In the genomic region with DNA sequence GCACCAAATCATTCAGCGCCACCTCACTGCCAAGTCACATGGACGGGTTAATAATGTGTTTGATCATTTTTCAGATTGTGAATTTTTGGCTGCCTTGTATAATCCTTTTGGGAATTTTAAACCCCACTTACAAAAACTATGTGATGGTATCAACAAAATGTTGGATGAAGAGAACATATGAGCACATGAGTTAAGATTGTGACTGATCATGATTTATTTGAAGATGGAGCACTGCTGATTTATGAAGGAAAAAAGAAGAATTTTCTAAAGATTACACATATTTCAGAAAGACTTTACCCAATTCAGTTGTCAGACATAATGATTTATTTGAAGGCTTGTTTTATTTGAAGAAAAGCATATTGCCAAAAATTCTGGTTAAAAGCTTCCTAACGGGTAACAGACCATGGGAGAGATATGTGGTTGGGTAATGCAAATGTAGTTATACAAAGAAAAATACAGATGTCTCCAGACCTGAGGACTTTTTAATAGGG, we compare ENCODE assay signal across 15 cellular contexts. TPM values are rescaled to one million over a fixed set of nuclear protein-coding genes. Genes with fewer than 3 reads are reported as not detected.
DNase-seq lines count a peak whose midpoint lies in the region; ATAC-seq and TF ChIP-seq lines count a peak whose summit lies in the region.
"Had no signal": no experiment of that assay in that cellular context is flagged by ENCODE, and none has a peak within 500 bp of the region (broad histone marks: within the 10 kb centered on the region; RNA-seq: fewer than 3 reads in every experiment).

No MANE protein-coding gene starts in this region.

- 0 out of 2 replicates have a peak, but pooled peaks cover 5% of the 10 kb centered on the region for H3K36me3 ChIP-seq in ACC112 (ENCODE audit: insufficient read depth, low read length)
- peaks cover 0 to 6% of the 10 kb centered on the region in 2 experiments for H3K36me3 ChIP-seq in mesenchymal stem cell (ENCODE audit: control insufficient read depth in 1 of 2, insufficient read depth in 2 of 2, low read depth in 1 of 2, low read length in 2 of 2)

- H2AFZ ChIP-seq in ACC112 (ENCODE audit: low read length, unreplicated experiment) = no peak overlapping the region
- H2AFZ ChIP-seq in mesenchymal stem cell (ENCODE audit: low read depth, low read length) = no peak overlapping the region

- no peak overlapping the region for H3K18ac ChIP-seq in mesenchymal stem cell (ENCODE audit: low read depth in 1 of 2, low read length in 2 of 2)

- H3K9me3 ChIP-seq in mesenchymal stem cell (ENCODE audit: control insufficient read depth, low read length) = no peaks in the 10 kb centered on the region
- H3K9me3 ChIP-seq: SJCRH30 had no signal

- H3K4me1 ChIP-seq in ACC112 (ENCODE audit: control insufficient read depth, insufficient read depth, low read length, unreplicated experiment) (peaks cover 39% of the 10 kb centered on the region), mesenchymal stem cell (ENCODE audit: control insufficient read depth, insufficient read depth, low read depth, low read length) (no peaks in the 10 kb centered on the region)
- H3K4me1 ChIP-seq: SJCRH30 had no signal

- no peak overlapping the region for H3K23ac ChIP-seq in mesenchymal stem cell (ENCODE audit: low read length in 2 of 2)

- intact Hi-C loops in dorsolateral prefrontal cortex (cut with DNase I) = no loop called here

- H4K8ac ChIP-seq in mesenchymal stem cell (ENCODE audit: low read length) = no peak overlapping the region

- H3K4me2 ChIP-seq in mesenchymal stem cell (ENCODE audit: low read length, poor library complexity, severe bottlenecking) = no peak overlapping the region

- peaks cover 7% of the 10 kb centered on the region for H3K79me1 ChIP-seq in mesenchymal stem cell (replicated peaks; ENCODE audit: low read length, poor library complexity, severe bottlenecking)

- H3K79me2 ChIP-seq in ACC112 (ENCODE audit: control insufficient read depth, insufficient read depth, low read length, unreplicated experiment) = no peaks in the 10 kb centered on the region

- peak overlapping the region; percentile 32 for H3K4me3 Mint-ChIP-seq in activated naive CD8-positive, alpha-beta T cell treated with anti-CD3 and anti-CD28 coated beads for 36 hours
- H3K4me3 Mint-ChIP-seq: WTC11 had no signal

- no peak overlapping the region for H4K91ac ChIP-seq in mesenchymal stem cell (ENCODE audit: low read length)

- WGBS in mesenchymal stem cell = 92% methylated on average over 3 of the region's 3 CpGs

- no peak overlapping the region for H2BK5ac ChIP-seq in mesenchymal stem cell (ENCODE audit: low read depth, low read length, poor library complexity, severe bottlenecking)

- no peak overlapping the region for H3K14ac ChIP-seq in mesenchymal stem cell (ENCODE audit: low read length in 2 of 2)

- no peak overlapping the region for H2BK15ac ChIP-seq in mesenchymal stem cell (ENCODE audit: low read depth, poor library complexity, severe bottlenecking)

- DNase-seq in GM04504 (ENCODE audit: low read depth) (peak; percentile 71), mesenchymal stem cell (peak; percentile 24), dorsolateral prefrontal cortex (no peak), NCI-H1417 treated with DMSO at 0.1 percent for 48 hours (lab: John Stamatoyannopoulos, UW) (no peak), OCI-M2 (lab: John Stamatoyannopoulos, UW; ENCODE audit: unreplicated experiment) (no peak)
- no peak for DNase-seq in activated naive CD8-positive, alpha-beta T cell treated with anti-CD3 and anti-CD28 coated beads for 36 hours
- DNase-seq: KBM-7; NCI-H187 treated with DMSO at 0.1 percent for 48 hours; SJCRH30; stimulated activated CD4-positive, alpha-beta T cell treated with anti-CD3 and anti-CD28 coated beads, Interleukin-15, amount 100 ng/mL, for 24 hours; stimulated activated CD8-positive, alpha-beta memory T cell treated with anti-CD3 and anti-CD28 coated beads, Interleukin-4, amount 100 ng/mL, for 48 hours had no signal

- peaks cover 3% of the 10 kb centered on the region for H3K9me3 Mint-ChIP-seq in activated naive CD8-positive, alpha-beta T cell treated with anti-CD3 and anti-CD28 coated beads for 36 hours
- H3K9me3 Mint-ChIP-seq: WTC11 had no signal

- H3K9ac ChIP-seq in mesenchymal stem cell (ENCODE audit: low read length) = no peak overlapping the region
- H3K9ac ChIP-seq: BLaER1 treated with 17β-estradiol and CSF1 and Interleukin-3, amounts not matched to agents 10 nM and 100 nM had no signal

- H3K27ac ChIP-seq in ACC112 (ENCODE audit: low read depth, low read length) = peak overlapping the region; percentile 58
- peak overlapping the region; percentile 52 for H3K27ac ChIP-seq in mesenchymal stem cell (ENCODE audit: low read length, poor library complexity, severe bottlenecking)
- H3K27ac ChIP-seq in dorsolateral prefrontal cortex = no peak overlapping the region
- H3K27ac ChIP-seq: SJCRH30 had no signal

- TF ChIP-seq CTCF in dorsolateral prefrontal cortex (IDR thresholded peaks at IDR 0.05 in 54 of 56, conservative IDR thresholded peaks at IDR 0.05 in 2 of 56; ENCODE audit: low read depth in 1 of 56, partially characterized antibody in 56 of 56) = no peak

- H3K4ac ChIP-seq in mesenchymal stem cell (ENCODE audit: low read depth in 1 of 2, low read length in 2 of 2) = no peak overlapping the region

- H3K27ac Mint-ChIP-seq in activated naive CD8-positive, alpha-beta T cell treated with anti-CD3 and anti-CD28 coated beads for 36 hours = peak overlapping the region; percentile 95
- H3K27ac Mint-ChIP-seq: WTC11 had no signal

- H3K4me3 ChIP-seq in ACC112 (ENCODE audit: low read depth, low read length) (0 out of 2 replicates have a peak overlapping the region, but pooled peaks have one; percentile 13), mesenchymal stem cell (ENCODE audit: insufficient read depth in 1 of 2, low read depth in 1 of 2, low read length in 2 of 2) (no peak overlapping the region), dorsolateral prefrontal cortex (no peak overlapping the region)
- H3K4me3 ChIP-seq: BLaER1 treated with 17β-estradiol and CSF1 and Interleukin-3, amounts not matched to agents 10 nM and 100 nM; SJCRH30 had no signal

- H2AK5ac ChIP-seq in mesenchymal stem cell (ENCODE audit: low read length, severe bottlenecking) = peak overlapping the region; percentile 36

- peaks cover 84% of the 10 kb centered on the region for H3K36me3 Mint-ChIP-seq in activated naive CD8-positive, alpha-beta T cell treated with anti-CD3 and anti-CD28 coated beads for 36 hours

- H3K27me3 ChIP-seq in ACC112 (ENCODE audit: insufficient read depth, low read length) (no peaks in the 10 kb centered on the region), mesenchymal stem cell (ENCODE audit: control insufficient read depth in 1 of 2, insufficient read depth in 1 of 2, low read length in 2 of 2) (no peaks in the 10 kb centered on the region), dorsolateral prefrontal cortex (peaks cover 0 to 3% (median 0%) of the 10 kb centered on the region in 45 donors)
- H3K27me3 ChIP-seq: BLaER1 treated with 17β-estradiol and CSF1 and Interleukin-3, amounts not matched to agents 10 nM and 100 nM; SJCRH30 had no signal

- H2BK12ac ChIP-seq in mesenchymal stem cell (ENCODE audit: low read length in 2 of 2) = no peak overlapping the region

- H2BK120ac ChIP-seq in mesenchymal stem cell (ENCODE audit: low read depth, low read length) = no peak overlapping the region

- no peaks in the 10 kb centered on the region for H3K27me3 Mint-ChIP-seq in activated naive CD8-positive, alpha-beta T cell treated with anti-CD3 and anti-CD28 coated beads for 36 hours

- ATAC-seq in GM19395 (IDR thresholded peaks at IDR 0.05; ENCODE audit: unreplicated experiment) = no peak
- ATAC-seq: WTC11 had no signal

- H3K4me1 Mint-ChIP-seq in activated naive CD8-positive, alpha-beta T cell treated with anti-CD3 and anti-CD28 coated beads for 36 hours = peaks cover 82% of the 10 kb centered on the region

RNA-seq across cellular contexts. Expression of gene TNFAIP8, which starts 37.4 kb away (rescaled TPM):
- 100 to 1,000 TPM; 176 to 178 TPM for total RNA-seq in activated naive CD8-positive, alpha-beta T cell treated with anti-CD3 and anti-CD28 coated beads for 36 hours
- 14.4 TPM for polyA plus RNA-seq in mesenchymal stem cell (2013, experiment 1 of 2)
- 15.0 TPM for polyA plus RNA-seq in mesenchymal stem cell (2013, experiment 2 of 2)
- total RNA-seq in dorsolateral prefrontal cortex = 1 to 10 TPM in 105 of 120 experiments, under 1 TPM in 15; 0.25 to 6.9 (median 1.9) TPM

RNA-seq across cellular contexts. Expression of gene HSD17B4, which starts 59.1 kb away (rescaled TPM):
- total RNA-seq in activated naive CD8-positive, alpha-beta T cell treated with anti-CD3 and anti-CD28 coated beads for 36 hours = 10 to 100 TPM; 68.3 to 74.2 TPM
- polyA plus RNA-seq in mesenchymal stem cell (2013, experiment 1 of 2) = 108 TPM
- 98.7 TPM for polyA plus RNA-seq in mesenchymal stem cell (2013, experiment 2 of 2)
- 100 to 1,000 TPM; 152 to 375 (median 249) TPM for total RNA-seq in dorsolateral prefrontal cortex

Comparison
In these comparisons a context has a peak if more than half of its experiments do, and no peak if none do; other contexts are left out.
1. H3K27ac ChIP-seq: peak in ACC112 (single experiment) and mesenchymal stem cell (single experiment); none in dorsolateral prefrontal cortex (0 of 59).
2. DNase-seq: peak in GM04504 (single experiment) and mesenchymal stem cell (single experiment); none in activated naive CD8-positive, alpha-beta T cell treated with anti-CD3 and anti-CD28 coated beads for 36 hours (single experiment), dorsolateral prefrontal cortex (0 of 10), NCI-H1417 treated with DMSO at 0.1 percent for 48 hours (single experiment) and OCI-M2 (single experiment).
3. RNA of gene TNFAIP8, which starts 37.4 kb away (total RNA-seq): 176 to 178 TPM in activated naive CD8-positive, alpha-beta T cell treated with anti-CD3 and anti-CD28 coated beads for 36 hours; 0.25 to 6.9 TPM in dorsolateral prefrontal cortex; every median in the first group is over 10 times any median in the second.